Comparison of ENCODE assay signal across 18 cellular contexts in genomic region chr5:112084149-112084548, GRCh38.
DNase-seq lines count a peak whose midpoint lies in the region; TF ChIP-seq lines count a peak whose summit lies in the region.
"Had no signal": no experiment of that assay in that cellular context is flagged by ENCODE, and none has a peak within 500 bp of the region (broad histone marks: within the 10 kb centered on the region; RNA-seq: fewer than 3 reads in every experiment).

No MANE protein-coding gene starts in this region.

- H3K27ac ChIP-seq in osteoblast (ENCODE audit: low read depth, low read length) (no peak overlapping the region), caudate nucleus (ENCODE audit: low read depth, low read length) (no peak overlapping the region)
- no peak overlapping the region for H3K27ac ChIP-seq in CD4-positive, alpha-beta memory T cell (ENCODE audit: low read depth, low read length)
- H3K27ac ChIP-seq: Peyer's patch had no signal

- TF ChIP-seq CTCF in osteoblast (IDR thresholded peaks at IDR 0.05; ENCODE audit: extremely low read depth, low read depth, low read length), result no peak

- H3K79me2 ChIP-seq in osteoblast (ENCODE audit: insufficient read depth, low read length), result no peaks in the 10 kb centered on the region

- H3K27ac Mint-ChIP-seq in CD4-positive, alpha-beta memory T cell, result no peak overlapping the region
- H3K27ac Mint-ChIP-seq: CD8-positive, alpha-beta T cell had no signal

- no peaks in the 10 kb centered on the region for H4K20me1 ChIP-seq in osteoblast (ENCODE audit: insufficient read depth, low read length)

- no peaks in the 10 kb centered on the region for H3K4me1 ChIP-seq in osteoblast (ENCODE audit: insufficient read depth, low read length)
- no peaks in the 10 kb centered on the region for H3K4me1 ChIP-seq in CD4-positive, alpha-beta memory T cell (ENCODE audit: insufficient read depth, low read length)
- H3K4me1 ChIP-seq: BE2C, Peyer's patch had no signal

- H3K4me3 Mint-ChIP-seq in CD4-positive, alpha-beta memory T cell, result no peak overlapping the region
- H3K4me3 Mint-ChIP-seq: CD8-positive, alpha-beta T cell had no signal

- no peak overlapping the region for H3K4me3 ChIP-seq in osteoblast (ENCODE audit: insufficient read depth, low read length)
- no peak overlapping the region for H3K4me3 ChIP-seq in CD4-positive, alpha-beta memory T cell (ENCODE audit: low read length in 2 of 2)
- H3K4me3 ChIP-seq: MG63, Peyer's patch had no signal

- peak overlapping the region; percentile 44 for H2AFZ ChIP-seq in osteoblast (ENCODE audit: low read length)

- H3K9me3 ChIP-seq in osteoblast (ENCODE audit: low read depth, low read length), result no peaks in the 10 kb centered on the region
- H3K9me3 ChIP-seq in CD4-positive, alpha-beta memory T cell (ENCODE audit: control insufficient read depth in 1 of 2, low read length in 2 of 2), result no peaks in the 10 kb centered on the region
- H3K9me3 ChIP-seq: BE2C, MG63, Peyer's patch had no signal

- POLR2A ChIA-PET in CD4-positive, alpha-beta memory T cell (lab: Charles Lee; ENCODE audit: partially characterized antibody), result no interaction called here

- no peaks in the 10 kb centered on the region for H3K4me1 Mint-ChIP-seq in CD4-positive, alpha-beta memory T cell

- CTCF ChIA-PET in CD4-positive, alpha-beta memory T cell (lab: Charles Lee; ENCODE audit: partially characterized antibody), result no interaction called here

- no peak overlapping the region for H3K4me2 ChIP-seq in osteoblast (ENCODE audit: insufficient read depth, low read length)

- H3K36me3 Mint-ChIP-seq in CD4-positive, alpha-beta memory T cell, result no peaks in the 10 kb centered on the region
- H3K36me3 Mint-ChIP-seq: CD8-positive, alpha-beta T cell had no signal

- intact Hi-C loops in CD4-positive, alpha-beta memory T cell (cut with micrococcal nuclease), result no loop called here

- DNase-seq in DMS 273 treated with DMSO at 0.1 percent for 48 hours (lab: John Stamatoyannopoulos, UW) (peak; percentile 4), NCI-H226 (peak; percentile 26), fibroblast of peridontal ligament (ENCODE audit: extremely low read depth) (peak; percentile 79), osteoblast (ENCODE audit: insufficient read length, low spot score, missing footprints) (no peak), caudate nucleus (lab: John Stamatoyannopoulos, UW) (no peak), NCI-H2171 (lab: John Stamatoyannopoulos, UW) (no peak)
- no peak for DNase-seq in CD4-positive, alpha-beta memory T cell
- DNase-seq in activated T-cell treated with anti-CD3 and anti-CD28 coated beads, Interleukin-2, amount 50 U/mL, for 48 hours, result no peak
- DNase-seq: BE2C; CD8-positive, alpha-beta T cell; KG1; MG63; NCI-H1092 treated with DMSO at 0.1 percent for 48 hours; NCI-H187; NCI-H446 treated with DMSO at 0.1 percent for 48 hours; NCI-H748 treated with DMSO at 0.1 percent for 48 hours; Peyer's patch; Right ventricle myocardium superior had no signal

- H3K27me3 Mint-ChIP-seq in CD4-positive, alpha-beta memory T cell, result peaks cover 0 to 5% of the 10 kb centered on the region in 2 donors

- no peaks in the 10 kb centered on the region for H3K36me3 ChIP-seq in osteoblast (ENCODE audit: insufficient read depth, low read length)
- H3K36me3 ChIP-seq in CD4-positive, alpha-beta memory T cell (ENCODE audit: insufficient read depth, low read length), result no peaks in the 10 kb centered on the region
- H3K36me3 ChIP-seq: BE2C, MG63, Peyer's patch had no signal

- no peaks in the 10 kb centered on the region for H3K27me3 ChIP-seq in osteoblast (ENCODE audit: insufficient read depth, low read length)
- no peaks in the 10 kb centered on the region for H3K27me3 ChIP-seq in CD4-positive, alpha-beta memory T cell (ENCODE audit: insufficient read depth, low read length)
- H3K27me3 ChIP-seq: BE2C, MG63, Peyer's patch had no signal

- peaks cover 0 to 6% (median 0%) of the 10 kb centered on the region in 8 donors for H3K9me3 Mint-ChIP-seq in CD4-positive, alpha-beta memory T cell
- H3K9me3 Mint-ChIP-seq: CD8-positive, alpha-beta T cell had no signal

Comparison
In these comparisons a context has a peak if more than half of its experiments do, and no peak if none do; other contexts are left out.
1. DNase-seq: peak in DMS 273 treated with DMSO at 0.1 percent for 48 hours (single experiment), NCI-H226 (single experiment) and fibroblast of peridontal ligament (single experiment); none in osteoblast (single experiment), CD4-positive, alpha-beta memory T cell (0 of 5), caudate nucleus (0 of 61), NCI-H2171 (single experiment) and activated T-cell treated with anti-CD3 and anti-CD28 coated beads, Interleukin-2, amount 50 U/mL, for 48 hours (0 of 2).